Comparison of ENCODE assay signal across 1 cellular context in genomic region chr11:132683602-132684001, GRCh38.
TF ChIP-seq lines count a peak whose summit lies in the region.

No MANE protein-coding gene starts in this region.

TF ChIP-seq in HepG2, 621 proteins besides CTCF, POLR2A, EP300 and RAD21 (continued from another document):
- TF ChIP-seq ATF3 (CRISPR knock-in tag; IDR thresholded peaks at IDR 0.05) = no peak
- TF ChIP-seq ATF4 (CRISPR knock-in tag; IDR thresholded peaks at IDR 0.05) = peak in 1 of 2 experiments; percentile 77; a peak in 2 of 4 replicates
- TF ChIP-seq CEBPG (CRISPR knock-in tag; IDR thresholded peaks at IDR 0.05) = 0 out of 2 replicates have a peak, but pooled peaks have one; percentile 9
- no peak for TF ChIP-seq GLI4 (CRISPR knock-in tag; IDR thresholded peaks at IDR 0.05; ENCODE audit: borderline replicate concordance)
- no peak for TF ChIP-seq ZBTB14 (CRISPR knock-in tag; IDR thresholded peaks at IDR 0.05)
- TF ChIP-seq SYNCRIP (IDR thresholded peaks at IDR 0.05; ENCODE audit: insufficient read depth, low read depth, low read length) = no peak
- TF ChIP-seq ZNF589 (CRISPR knock-in tag; conservative IDR thresholded peaks at IDR 0.05) = no peak
- no peak for TF ChIP-seq SUZ12 (IDR thresholded peaks at IDR 0.05; ENCODE audit: low read depth, low read length)
- no peak for TF ChIP-seq ARHGAP35 (CRISPR knock-in tag; IDR thresholded peaks at IDR 0.05; ENCODE audit: borderline replicate concordance)
- TF ChIP-seq FOXA3 (CRISPR knock-in tag; IDR thresholded peaks at IDR 0.05) = peak; percentile 37; the same call in 1 of the 2 replicates
- TF ChIP-seq GZF1 (CRISPR knock-in tag; IDR thresholded peaks at IDR 0.05) = no peak
- no peak for TF ChIP-seq ZNF557 (CRISPR knock-in tag; IDR thresholded peaks at IDR 0.05)
- no peak for TF ChIP-seq ZNF616 (CRISPR knock-in tag; IDR thresholded peaks at IDR 0.05; ENCODE audit: low read depth)
- peak; percentile 85 for TF ChIP-seq CEBPB (IDR thresholded peaks at IDR 0.05; ENCODE audit: borderline replicate concordance, low read depth, low read length)
- no peak for TF ChIP-seq NR1H2 (CRISPR knock-in tag; IDR thresholded peaks at IDR 0.05; ENCODE audit: borderline replicate concordance, low read depth)
- no peak for TF ChIP-seq ZNF3 (CRISPR knock-in tag; IDR thresholded peaks at IDR 0.05)
- no peak for TF ChIP-seq HNF4A (CRISPR knock-in tag; IDR thresholded peaks at IDR 0.05)
- TF ChIP-seq ZNF580 (CRISPR knock-in tag; IDR thresholded peaks at IDR 0.05; ENCODE audit: borderline replicate concordance, low read depth) = no peak
- TF ChIP-seq MAFF (IDR thresholded peaks at IDR 0.05; ENCODE audit: low read depth, low read length) = 0 out of 2 replicates have a peak, but pooled peaks have one; percentile 12
- no peak for TF ChIP-seq RBM39 (IDR thresholded peaks at IDR 0.05; ENCODE audit: low read depth, low read length, poor library complexity, severe bottlenecking)
- TF ChIP-seq SKIL (CRISPR knock-in tag; IDR thresholded peaks at IDR 0.05; ENCODE audit: borderline replicate concordance) = no peak
- no peak for TF ChIP-seq NONO (IDR thresholded peaks at IDR 0.05)
- TF ChIP-seq NONO (CRISPR knock-in tag; conservative IDR thresholded peaks at IDR 0.05) = no peak
- no peak for TF ChIP-seq U2AF2 (IDR thresholded peaks at IDR 0.05; ENCODE audit: low read depth, low read length)
- TF ChIP-seq SMAD9 (CRISPR knock-in tag; IDR thresholded peaks at IDR 0.05) = no peak
- no peak for TF ChIP-seq HOXA9 (CRISPR knock-in tag; IDR thresholded peaks at IDR 0.05; ENCODE audit: borderline replicate concordance)
- no peak for TF ChIP-seq ZNF510 (CRISPR knock-in tag; IDR thresholded peaks at IDR 0.05; ENCODE audit: low read depth)
- no peak for TF ChIP-seq ERF (CRISPR knock-in tag; IDR thresholded peaks at IDR 0.05)
- TF ChIP-seq ZNF558 (CRISPR knock-in tag; IDR thresholded peaks at IDR 0.05; ENCODE audit: borderline replicate concordance) = no peak
- no peak for TF ChIP-seq ZNF142 (CRISPR knock-in tag; IDR thresholded peaks at IDR 0.05)
- TF ChIP-seq RXRA (CRISPR knock-in tag; IDR thresholded peaks at IDR 0.05) = no peak
- TF ChIP-seq KLF15 (CRISPR knock-in tag; IDR thresholded peaks at IDR 0.05; ENCODE audit: borderline replicate concordance) = no peak
- no peak for TF ChIP-seq CCAR2 (optimal IDR thresholded peaks at IDR 0.05; ENCODE audit: low read depth, low read length)
- TF ChIP-seq GATA4 (IDR thresholded peaks at IDR 0.05; ENCODE audit: borderline replicate concordance, low read depth) = no peak
- no peak for TF ChIP-seq CAMTA2 (CRISPR knock-in tag; IDR thresholded peaks at IDR 0.05; ENCODE audit: borderline replicate concordance)
- TF ChIP-seq FOSL2 (CRISPR knock-in tag; IDR thresholded peaks at IDR 0.05) = peak; percentile 70
- no peak for TF ChIP-seq CC2D1A (CRISPR knock-in tag; IDR thresholded peaks at IDR 0.05)
- TF ChIP-seq ONECUT2 (CRISPR knock-in tag; IDR thresholded peaks at IDR 0.05) = no peak
- TF ChIP-seq MTERF4 (CRISPR knock-in tag; IDR thresholded peaks at IDR 0.05) = no peak
- no peak for TF ChIP-seq ZNF34 (CRISPR knock-in tag; IDR thresholded peaks at IDR 0.05; ENCODE audit: borderline replicate concordance)
- no peak for TF ChIP-seq ZNF619 (CRISPR knock-in tag; IDR thresholded peaks at IDR 0.05)
- TF ChIP-seq SNAPC4 (CRISPR knock-in tag; IDR thresholded peaks at IDR 0.05) = no peak
- no peak for TF ChIP-seq GTF3A (CRISPR knock-in tag; conservative IDR thresholded peaks at IDR 0.05)
- TF ChIP-seq ZNF18 (CRISPR knock-in tag; IDR thresholded peaks at IDR 0.05; ENCODE audit: insufficient replicate concordance) = no peak
- TF ChIP-seq SPEN (CRISPR knock-in tag; IDR thresholded peaks at IDR 0.05; ENCODE audit: low read depth) = no peak
- TF ChIP-seq ZNF572 (CRISPR knock-in tag; IDR thresholded peaks at IDR 0.05) = no peak
- TF ChIP-seq SRY (CRISPR knock-in tag; IDR thresholded peaks at IDR 0.05) = no peak
- no peak for TF ChIP-seq ZNF660 (CRISPR knock-in tag; IDR thresholded peaks at IDR 0.05; ENCODE audit: borderline replicate concordance, low read depth)
- TF ChIP-seq ASH2L (IDR thresholded peaks at IDR 0.05; ENCODE audit: insufficient read length, low read depth, low read length) = no peak
